ENCODE assay signal across 1 cellular context in the genomic region with DNA sequence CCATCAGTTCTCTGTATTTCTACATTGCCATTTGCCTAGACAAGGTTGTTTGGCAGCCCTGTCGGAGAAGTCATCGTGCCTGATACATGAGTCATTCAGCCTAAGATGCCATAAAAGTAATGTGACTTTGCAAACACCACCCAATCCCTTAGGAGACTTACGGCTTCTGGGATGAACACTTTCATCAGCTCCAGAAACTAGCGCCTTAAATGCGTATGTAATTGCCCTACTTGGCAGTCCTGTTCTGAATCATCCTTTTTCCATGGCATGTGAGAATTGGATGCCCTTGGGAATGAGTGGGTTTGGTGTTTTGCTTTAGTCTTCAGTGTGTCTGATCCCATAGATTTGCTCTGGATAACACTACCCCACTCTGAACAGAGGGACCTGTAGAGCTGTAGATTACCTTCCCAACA.
TF ChIP-seq lines count a peak whose summit lies in the region.

No MANE protein-coding gene starts in this region.

TF ChIP-seq in HEK293, 187 proteins besides CTCF, POLR2A, EP300 and RAD21 (continued from another document and continues in another):
- TF ChIP-seq, protein P1, sequence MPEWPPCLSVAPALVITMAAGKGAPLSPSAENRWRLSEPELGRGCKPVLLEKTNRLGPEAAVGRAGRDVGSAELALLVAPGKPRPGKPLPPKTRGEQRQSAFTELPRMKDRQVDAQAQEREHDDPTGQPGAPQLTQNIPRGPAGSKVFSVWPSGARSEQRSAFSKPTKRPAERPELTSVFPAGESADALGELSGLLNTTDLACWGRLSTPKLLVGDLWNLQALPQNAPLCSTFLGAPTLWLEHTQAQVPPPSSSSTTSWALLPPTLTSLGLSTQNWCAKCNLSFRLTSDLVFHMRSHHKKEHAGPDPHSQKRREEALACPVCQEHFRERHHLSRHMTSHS (tag by site-specific recombination; IDR thresholded peaks at IDR 0.05), result no peak
- no peak for TF ChIP-seq ZNF560 (tag by site-specific recombination; IDR thresholded peaks at IDR 0.05; ENCODE audit: borderline replicate concordance)
- peak; percentile 71 for TF ChIP-seq ZNF366 (tag by site-specific recombination; conservative IDR thresholded peaks at IDR 0.05)
- TF ChIP-seq OVOL3 (tag by site-specific recombination; IDR thresholded peaks at IDR 0.05), result no peak
- TF ChIP-seq ZNF10 (tag by site-specific recombination; IDR thresholded peaks at IDR 0.05), result no peak
- TF ChIP-seq HOXC10 (CRISPR knock-in tag; IDR thresholded peaks at IDR 0.05), result no peak
- TF ChIP-seq, protein P2, sequence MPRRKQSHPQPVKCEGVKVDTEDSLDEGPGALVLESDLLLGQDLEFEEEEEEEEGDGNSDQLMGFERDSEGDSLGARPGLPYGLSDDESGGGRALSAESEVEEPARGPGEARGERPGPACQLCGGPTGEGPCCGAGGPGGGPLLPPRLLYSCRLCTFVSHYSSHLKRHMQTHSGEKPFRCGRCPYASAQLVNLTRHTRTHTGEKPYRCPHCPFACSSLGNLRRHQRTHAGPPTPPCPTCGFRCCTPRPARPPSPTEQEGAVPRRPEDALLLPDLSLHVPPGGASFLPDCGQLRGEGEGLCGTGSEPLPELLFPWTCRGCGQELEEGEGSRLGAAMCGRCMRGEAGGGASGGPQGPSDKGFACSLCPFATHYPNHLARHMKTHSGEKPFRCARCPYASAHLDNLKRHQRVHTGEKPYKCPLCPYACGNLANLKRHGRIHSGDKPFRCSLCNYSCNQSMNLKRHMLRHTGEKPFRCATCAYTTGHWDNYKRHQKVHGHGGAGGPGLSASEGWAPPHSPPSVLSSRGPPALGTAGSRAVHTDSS (tag by site-specific recombination; IDR thresholded peaks at IDR 0.05), result no peak
- no peak for TF ChIP-seq ZNF621 (tag by site-specific recombination; IDR thresholded peaks at IDR 0.05)
- TF ChIP-seq BCL11A (tag by site-specific recombination; IDR thresholded peaks at IDR 0.05; ENCODE audit: low read depth), result no peak
- TF ChIP-seq ZNF354C (tag by site-specific recombination; IDR thresholded peaks at IDR 0.05; ENCODE audit: borderline replicate concordance, low read depth), result no peak
- no peak for TF ChIP-seq ZNF37A (tag by site-specific recombination; IDR thresholded peaks at IDR 0.05)
- TF ChIP-seq KLF8 (tag by site-specific recombination; IDR thresholded peaks at IDR 0.05), result no peak
- no peak for TF ChIP-seq KLF7 (tag by site-specific recombination; IDR thresholded peaks at IDR 0.05; ENCODE audit: borderline replicate concordance)
- TF ChIP-seq, protein P3, sequence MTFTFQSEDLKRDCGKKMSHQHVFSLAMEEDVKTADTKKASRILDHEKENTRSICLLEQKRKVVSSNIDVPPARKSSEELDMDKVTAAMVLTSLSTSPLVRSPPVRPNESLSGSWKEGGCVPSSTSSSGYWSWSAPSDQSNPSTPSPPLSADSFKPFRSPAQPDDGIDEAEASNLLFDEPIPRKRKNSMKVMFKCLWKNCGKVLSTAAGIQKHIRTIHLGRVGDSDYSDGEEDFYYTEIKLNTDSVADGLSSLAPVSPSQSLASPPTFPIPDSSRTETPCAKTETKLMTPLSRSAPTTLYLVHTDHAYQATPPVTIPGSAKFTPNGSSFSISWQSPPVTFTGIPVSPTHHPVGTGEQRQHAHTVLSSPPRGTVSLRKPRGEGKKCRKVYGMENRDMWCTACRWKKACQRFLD (tag by site-specific recombination; IDR thresholded peaks at IDR 0.05), result no peak
- no peak for TF ChIP-seq ZNF146 (tag by site-specific recombination; IDR thresholded peaks at IDR 0.05)
- no peak for TF ChIP-seq KLF10 (tag by site-specific recombination; IDR thresholded peaks at IDR 0.05)
- no peak for TF ChIP-seq SCRT1 (tag by site-specific recombination; IDR thresholded peaks at IDR 0.05; ENCODE audit: borderline replicate concordance)
- TF ChIP-seq ZNF16 (tag by site-specific recombination; IDR thresholded peaks at IDR 0.05; ENCODE audit: low read depth), result no peak
- TF ChIP-seq ZNF2 (tag by site-specific recombination; IDR thresholded peaks at IDR 0.05), result 0 out of 2 replicates have a peak, but pooled peaks have one; percentile 30
- peak; percentile 39; the same call in 1 of the 2 replicates for TF ChIP-seq ZBTB17 (tag by site-specific recombination; IDR thresholded peaks at IDR 0.05)
- no peak for TF ChIP-seq SP7 (tag by site-specific recombination; IDR thresholded peaks at IDR 0.05)
- TF ChIP-seq, protein P4, sequence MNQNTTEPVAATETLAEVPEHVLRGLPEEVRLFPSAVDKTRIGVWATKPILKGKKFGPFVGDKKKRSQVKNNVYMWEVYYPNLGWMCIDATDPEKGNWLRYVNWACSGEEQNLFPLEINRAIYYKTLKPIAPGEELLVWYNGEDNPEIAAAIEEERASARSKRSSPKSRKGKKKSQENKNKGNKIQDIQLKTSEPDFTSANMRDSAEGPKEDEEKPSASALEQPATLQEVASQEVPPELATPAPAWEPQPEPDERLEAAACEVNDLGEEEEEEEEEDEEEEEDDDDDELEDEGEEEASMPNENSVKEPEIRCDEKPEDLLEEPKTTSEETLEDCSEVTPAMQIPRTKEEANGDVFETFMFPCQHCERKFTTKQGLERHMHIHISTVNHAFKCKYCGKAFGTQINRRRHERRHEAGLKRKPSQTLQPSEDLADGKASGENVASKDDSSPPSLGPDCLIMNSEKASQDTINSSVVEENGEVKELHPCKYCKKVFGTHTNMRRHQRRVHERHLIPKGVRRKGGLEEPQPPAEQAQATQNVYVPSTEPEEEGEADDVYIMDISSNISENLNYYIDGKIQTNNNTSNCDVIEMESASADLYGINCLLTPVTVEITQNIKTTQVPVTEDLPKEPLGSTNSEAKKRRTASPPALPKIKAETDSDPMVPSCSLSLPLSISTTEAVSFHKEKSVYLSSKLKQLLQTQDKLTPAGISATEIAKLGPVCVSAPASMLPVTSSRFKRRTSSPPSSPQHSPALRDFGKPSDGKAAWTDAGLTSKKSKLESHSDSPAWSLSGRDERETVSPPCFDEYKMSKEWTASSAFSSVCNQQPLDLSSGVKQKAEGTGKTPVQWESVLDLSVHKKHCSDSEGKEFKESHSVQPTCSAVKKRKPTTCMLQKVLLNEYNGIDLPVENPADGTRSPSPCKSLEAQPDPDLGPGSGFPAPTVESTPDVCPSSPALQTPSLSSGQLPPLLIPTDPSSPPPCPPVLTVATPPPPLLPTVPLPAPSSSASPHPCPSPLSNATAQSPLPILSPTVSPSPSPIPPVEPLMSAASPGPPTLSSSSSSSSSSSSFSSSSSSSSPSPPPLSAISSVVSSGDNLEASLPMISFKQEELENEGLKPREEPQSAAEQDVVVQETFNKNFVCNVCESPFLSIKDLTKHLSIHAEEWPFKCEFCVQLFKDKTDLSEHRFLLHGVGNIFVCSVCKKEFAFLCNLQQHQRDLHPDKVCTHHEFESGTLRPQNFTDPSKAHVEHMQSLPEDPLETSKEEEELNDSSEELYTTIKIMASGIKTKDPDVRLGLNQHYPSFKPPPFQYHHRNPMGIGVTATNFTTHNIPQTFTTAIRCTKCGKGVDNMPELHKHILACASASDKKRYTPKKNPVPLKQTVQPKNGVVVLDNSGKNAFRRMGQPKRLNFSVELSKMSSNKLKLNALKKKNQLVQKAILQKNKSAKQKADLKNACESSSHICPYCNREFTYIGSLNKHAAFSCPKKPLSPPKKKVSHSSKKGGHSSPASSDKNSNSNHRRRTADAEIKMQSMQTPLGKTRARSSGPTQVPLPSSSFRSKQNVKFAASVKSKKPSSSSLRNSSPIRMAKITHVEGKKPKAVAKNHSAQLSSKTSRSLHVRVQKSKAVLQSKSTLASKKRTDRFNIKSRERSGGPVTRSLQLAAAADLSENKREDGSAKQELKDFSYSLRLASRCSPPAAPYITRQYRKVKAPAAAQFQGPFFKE (tag by site-specific recombination; IDR thresholded peaks at IDR 0.05; ENCODE audit: borderline replicate concordance), result no peak
- TF ChIP-seq ZNF341 (tag by site-specific recombination; IDR thresholded peaks at IDR 0.05; ENCODE audit: low read depth), result no peak
- TF ChIP-seq ZNF202 (tag by site-specific recombination; IDR thresholded peaks at IDR 0.05; ENCODE audit: borderline replicate concordance), result no peak
- TF ChIP-seq ZNF214 (tag by site-specific recombination; IDR thresholded peaks at IDR 0.05; ENCODE audit: borderline replicate concordance), result no peak
- TF ChIP-seq ZFP69B (tag by site-specific recombination; IDR thresholded peaks at IDR 0.05), result peak; percentile 4; the same call in 1 of the 2 replicates
- TF ChIP-seq ZNF335 (tag by site-specific recombination; conservative IDR thresholded peaks at IDR 0.05), result no peak
- TF ChIP-seq, protein P5, sequence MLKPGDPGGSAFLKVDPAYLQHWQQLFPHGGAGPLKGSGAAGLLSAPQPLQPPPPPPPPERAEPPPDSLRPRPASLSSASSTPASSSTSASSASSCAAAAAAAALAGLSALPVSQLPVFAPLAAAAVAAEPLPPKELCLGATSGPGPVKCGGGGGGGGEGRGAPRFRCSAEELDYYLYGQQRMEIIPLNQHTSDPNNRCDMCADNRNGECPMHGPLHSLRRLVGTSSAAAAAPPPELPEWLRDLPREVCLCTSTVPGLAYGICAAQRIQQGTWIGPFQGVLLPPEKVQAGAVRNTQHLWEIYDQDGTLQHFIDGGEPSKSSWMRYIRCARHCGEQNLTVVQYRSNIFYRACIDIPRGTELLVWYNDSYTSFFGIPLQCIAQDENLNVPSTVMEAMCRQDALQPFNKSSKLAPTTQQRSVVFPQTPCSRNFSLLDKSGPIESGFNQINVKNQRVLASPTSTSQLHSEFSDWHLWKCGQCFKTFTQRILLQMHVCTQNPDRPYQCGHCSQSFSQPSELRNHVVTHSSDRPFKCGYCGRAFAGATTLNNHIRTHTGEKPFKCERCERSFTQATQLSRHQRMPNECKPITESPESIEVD (tag by site-specific recombination; IDR thresholded peaks at IDR 0.05), result no peak
- TF ChIP-seq ZNF843 (tag by site-specific recombination; IDR thresholded peaks at IDR 0.05), result no peak
- TF ChIP-seq, protein P6, sequence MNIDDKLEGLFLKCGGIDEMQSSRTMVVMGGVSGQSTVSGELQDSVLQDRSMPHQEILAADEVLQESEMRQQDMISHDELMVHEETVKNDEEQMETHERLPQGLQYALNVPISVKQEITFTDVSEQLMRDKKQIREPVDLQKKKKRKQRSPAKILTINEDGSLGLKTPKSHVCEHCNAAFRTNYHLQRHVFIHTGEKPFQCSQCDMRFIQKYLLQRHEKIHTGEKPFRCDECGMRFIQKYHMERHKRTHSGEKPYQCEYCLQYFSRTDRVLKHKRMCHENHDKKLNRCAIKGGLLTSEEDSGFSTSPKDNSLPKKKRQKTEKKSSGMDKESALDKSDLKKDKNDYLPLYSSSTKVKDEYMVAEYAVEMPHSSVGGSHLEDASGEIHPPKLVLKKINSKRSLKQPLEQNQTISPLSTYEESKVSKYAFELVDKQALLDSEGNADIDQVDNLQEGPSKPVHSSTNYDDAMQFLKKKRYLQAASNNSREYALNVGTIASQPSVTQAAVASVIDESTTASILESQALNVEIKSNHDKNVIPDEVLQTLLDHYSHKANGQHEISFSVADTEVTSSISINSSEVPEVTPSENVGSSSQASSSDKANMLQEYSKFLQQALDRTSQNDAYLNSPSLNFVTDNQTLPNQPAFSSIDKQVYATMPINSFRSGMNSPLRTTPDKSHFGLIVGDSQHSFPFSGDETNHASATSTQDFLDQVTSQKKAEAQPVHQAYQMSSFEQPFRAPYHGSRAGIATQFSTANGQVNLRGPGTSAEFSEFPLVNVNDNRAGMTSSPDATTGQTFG (tag by site-specific recombination; IDR thresholded peaks at IDR 0.05; ENCODE audit: borderline replicate concordance), result no peak
- no peak for TF ChIP-seq ZNF221 (tag by site-specific recombination; IDR thresholded peaks at IDR 0.05; ENCODE audit: borderline replicate concordance)
- TF ChIP-seq ZNF239 (tag by site-specific recombination; IDR thresholded peaks at IDR 0.05), result no peak
- TF ChIP-seq ZNF248 (tag by site-specific recombination; IDR thresholded peaks at IDR 0.05), result no peak
- TF ChIP-seq, protein P7, sequence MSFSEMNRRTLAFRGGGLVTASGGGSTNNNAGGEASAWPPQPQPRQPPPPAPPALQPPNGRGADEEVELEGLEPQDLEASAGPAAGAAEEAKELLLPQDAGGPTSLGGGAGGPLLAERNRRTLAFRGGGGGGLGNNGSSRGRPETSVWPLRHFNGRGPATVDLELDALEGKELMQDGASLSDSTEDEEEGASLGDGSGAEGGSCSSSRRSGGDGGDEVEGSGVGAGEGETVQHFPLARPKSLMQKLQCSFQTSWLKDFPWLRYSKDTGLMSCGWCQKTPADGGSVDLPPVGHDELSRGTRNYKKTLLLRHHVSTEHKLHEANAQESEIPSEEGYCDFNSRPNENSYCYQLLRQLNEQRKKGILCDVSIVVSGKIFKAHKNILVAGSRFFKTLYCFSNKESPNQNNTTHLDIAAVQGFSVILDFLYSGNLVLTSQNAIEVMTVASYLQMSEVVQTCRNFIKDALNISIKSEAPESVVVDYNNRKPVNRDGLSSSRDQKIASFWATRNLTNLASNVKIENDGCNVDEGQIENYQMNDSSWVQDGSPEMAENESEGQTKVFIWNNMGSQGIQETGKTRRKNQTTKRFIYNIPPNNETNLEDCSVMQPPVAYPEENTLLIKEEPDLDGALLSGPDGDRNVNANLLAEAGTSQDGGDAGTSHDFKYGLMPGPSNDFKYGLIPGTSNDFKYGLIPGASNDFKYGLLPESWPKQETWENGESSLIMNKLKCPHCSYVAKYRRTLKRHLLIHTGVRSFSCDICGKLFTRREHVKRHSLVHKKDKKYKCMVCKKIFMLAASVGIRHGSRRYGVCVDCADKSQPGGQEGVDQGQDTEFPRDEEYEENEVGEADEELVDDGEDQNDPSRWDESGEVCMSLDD (tag by site-specific recombination; IDR thresholded peaks at IDR 0.05), result no peak
- no peak for TF ChIP-seq HOXD13 (CRISPR knock-in tag; IDR thresholded peaks at IDR 0.05; ENCODE audit: borderline replicate concordance)
- no peak for TF ChIP-seq ZNF670 (tag by site-specific recombination; IDR thresholded peaks at IDR 0.05; ENCODE audit: low read depth)
- TF ChIP-seq ZNF707 (tag by site-specific recombination; IDR thresholded peaks at IDR 0.05), result no peak
- TF ChIP-seq ZFP37 (tag by site-specific recombination; IDR thresholded peaks at IDR 0.05), result no peak
- no peak for TF ChIP-seq ZNF747 (tag by site-specific recombination; IDR thresholded peaks at IDR 0.05)
- TF ChIP-seq ZFP41 (tag by site-specific recombination; IDR thresholded peaks at IDR 0.05; ENCODE audit: borderline replicate concordance), result no peak
- peak; percentile 66 for TF ChIP-seq SCRT2 (tag by site-specific recombination; IDR thresholded peaks at IDR 0.05)
- TF ChIP-seq, protein P8, sequence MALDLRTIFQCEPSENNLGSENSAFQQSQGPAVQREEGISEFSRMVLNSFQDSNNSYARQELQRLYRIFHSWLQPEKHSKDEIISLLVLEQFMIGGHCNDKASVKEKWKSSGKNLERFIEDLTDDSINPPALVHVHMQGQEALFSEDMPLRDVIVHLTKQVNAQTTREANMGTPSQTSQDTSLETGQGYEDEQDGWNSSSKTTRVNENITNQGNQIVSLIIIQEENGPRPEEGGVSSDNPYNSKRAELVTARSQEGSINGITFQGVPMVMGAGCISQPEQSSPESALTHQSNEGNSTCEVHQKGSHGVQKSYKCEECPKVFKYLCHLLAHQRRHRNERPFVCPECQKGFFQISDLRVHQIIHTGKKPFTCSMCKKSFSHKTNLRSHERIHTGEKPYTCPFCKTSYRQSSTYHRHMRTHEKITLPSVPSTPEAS (tag by site-specific recombination; IDR thresholded peaks at IDR 0.05), result no peak
- TF ChIP-seq ZNF292 (tag by site-specific recombination; IDR thresholded peaks at IDR 0.05; ENCODE audit: borderline replicate concordance, low read depth), result no peak
- no peak for TF ChIP-seq ZFHX2 (tag by site-specific recombination; conservative IDR thresholded peaks at IDR 0.05)
